In the genomic region with DNA sequence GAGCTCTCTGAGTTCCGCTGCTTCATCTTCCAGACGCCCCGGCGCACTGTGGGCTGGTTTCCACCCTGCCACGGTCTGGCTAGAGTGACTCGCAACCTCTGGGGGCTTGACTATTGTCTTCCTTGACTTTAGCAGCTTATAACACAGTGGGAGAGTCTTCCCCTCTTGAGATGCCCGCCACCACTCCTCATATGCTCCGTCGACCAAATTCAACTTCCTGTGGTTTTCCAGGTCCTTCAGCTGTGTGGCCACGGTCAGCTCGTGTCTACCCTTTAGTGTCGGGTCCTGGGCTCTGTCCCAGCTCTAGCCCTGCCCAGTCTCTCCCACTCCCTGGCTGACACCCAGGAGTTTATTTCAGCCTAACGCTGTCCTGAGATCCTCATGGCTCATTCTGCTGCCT, we compare ENCODE assay signal across 11 cellular contexts. TPM values are rescaled to one million over a fixed set of nuclear protein-coding genes. Genes with fewer than 3 reads are reported as not detected.
DNase-seq lines count a peak whose midpoint lies in the region; ATAC-seq and TF ChIP-seq lines count a peak whose summit lies in the region.
"Had no signal": no experiment of that assay in that cellular context is flagged by ENCODE, and none has a peak within 500 bp of the region (broad histone marks: within the 10 kb centered on the region; RNA-seq: fewer than 3 reads in every experiment).

No MANE protein-coding gene starts in this region.

- H3K27ac Mint-ChIP-seq in HFFc6, result no peak overlapping the region
- H3K27ac Mint-ChIP-seq in activated T-cell treated with anti-CD3 and anti-CD28 coated beads, Interleukin-2, amount 50 U/mL, for 72 hours, result no peak overlapping the region
- H3K27ac Mint-ChIP-seq in stimulated activated effector memory CD8-positive, alpha-beta T cell treated with anti-CD3 and anti-CD28 coated beads, Interleukin-12 subunit alpha, Interleukin-12 subunit beta, amount 100 ng/mL, for 72 hours, result peak overlapping the region; percentile 66

- no peak for ATAC-seq in activated T-cell treated with anti-CD3 and anti-CD28 coated beads, Interleukin-2, amount 50 U/mL, for 72 hours (replicated peaks in 1 of 2)
- ATAC-seq in stimulated activated effector memory CD8-positive, alpha-beta T cell treated with anti-CD3 and anti-CD28 coated beads, Interleukin-12 subunit alpha, Interleukin-12 subunit beta, amount 100 ng/mL, for 72 hours, result peak; percentile 50
- no peak for ATAC-seq in HG03520 (IDR thresholded peaks at IDR 0.05; ENCODE audit: unreplicated experiment)
- no peak for ATAC-seq in HG02884 (IDR thresholded peaks at IDR 0.05; ENCODE audit: unreplicated experiment)
- ATAC-seq in HG03135 (IDR thresholded peaks at IDR 0.05; ENCODE audit: unreplicated experiment), result no peak
- ATAC-seq: GM12878 had no signal

- DNase-seq in HFFc6, result no peak
- peak in 1 of 2 donors; percentile 36 for DNase-seq in activated T-cell treated with anti-CD3 and anti-CD28 coated beads, Interleukin-2, amount 50 U/mL, for 72 hours
- DNase-seq in islet precursor cell, result peak; percentile 82
- no peak for DNase-seq in stimulated activated effector memory CD8-positive, alpha-beta T cell treated with anti-CD3 and anti-CD28 coated beads, Interleukin-12 subunit alpha, Interleukin-12 subunit beta, amount 100 ng/mL, for 72 hours (ENCODE audit: low spot score in 2 of 2)
- no peak for DNase-seq in GOT3 (lab: John Stamatoyannopoulos, UW)
- DNase-seq: effector CD8-positive, alpha-beta T cell; stimulated activated CD4-positive, alpha-beta T cell treated with anti-CD3 and anti-CD28 coated beads, Interleukin-2, amount 100 ng/mL, for 48 hours had no signal

- H3K27me3 Mint-ChIP-seq in HFFc6 (ENCODE audit: insufficient read depth), result peaks cover 16% of the 10 kb centered on the region
- H3K27me3 Mint-ChIP-seq in activated T-cell treated with anti-CD3 and anti-CD28 coated beads, Interleukin-2, amount 50 U/mL, for 72 hours (ENCODE audit: low read depth), result peaks cover 24% of the 10 kb centered on the region

- no peaks in the 10 kb centered on the region for H3K9me3 Mint-ChIP-seq in HFFc6
- H3K9me3 Mint-ChIP-seq in activated T-cell treated with anti-CD3 and anti-CD28 coated beads, Interleukin-2, amount 50 U/mL, for 72 hours, result no peaks in the 10 kb centered on the region
- no peaks in the 10 kb centered on the region for H3K9me3 Mint-ChIP-seq in stimulated activated effector memory CD8-positive, alpha-beta T cell treated with anti-CD3 and anti-CD28 coated beads, Interleukin-12 subunit alpha, Interleukin-12 subunit beta, amount 100 ng/mL, for 72 hours

- peaks cover 33% of the 10 kb centered on the region for H3K4me1 Mint-ChIP-seq in HFFc6 (ENCODE audit: low read depth)
- peaks cover 72% of the 10 kb centered on the region for H3K4me1 Mint-ChIP-seq in activated T-cell treated with anti-CD3 and anti-CD28 coated beads, Interleukin-2, amount 50 U/mL, for 72 hours (ENCODE audit: low read depth)
- H3K4me1 Mint-ChIP-seq in stimulated activated effector memory CD8-positive, alpha-beta T cell treated with anti-CD3 and anti-CD28 coated beads, Interleukin-12 subunit alpha, Interleukin-12 subunit beta, amount 100 ng/mL, for 72 hours, result peaks cover 63% of the 10 kb centered on the region

- no peak for TF ChIP-seq CTCF in HFFc6 (IDR thresholded peaks at IDR 0.05)

- H3K36me3 Mint-ChIP-seq in HFFc6 (ENCODE audit: low read depth), result peaks cover 6% of the 10 kb centered on the region; the same call in 1 of the 2 replicates
- no peaks in the 10 kb centered on the region for H3K36me3 Mint-ChIP-seq in activated T-cell treated with anti-CD3 and anti-CD28 coated beads, Interleukin-2, amount 50 U/mL, for 72 hours (ENCODE audit: insufficient read depth in 2 of 2)
- H3K36me3 Mint-ChIP-seq in stimulated activated effector memory CD8-positive, alpha-beta T cell treated with anti-CD3 and anti-CD28 coated beads, Interleukin-12 subunit alpha, Interleukin-12 subunit beta, amount 100 ng/mL, for 72 hours, result no peaks in the 10 kb centered on the region

- peak overlapping the region; percentile 55 for H3K4me3 Mint-ChIP-seq in HFFc6
- H3K4me3 Mint-ChIP-seq in activated T-cell treated with anti-CD3 and anti-CD28 coated beads, Interleukin-2, amount 50 U/mL, for 72 hours, result peak overlapping the region; percentile 34 to 58
- H3K4me3 Mint-ChIP-seq in stimulated activated effector memory CD8-positive, alpha-beta T cell treated with anti-CD3 and anti-CD28 coated beads, Interleukin-12 subunit alpha, Interleukin-12 subunit beta, amount 100 ng/mL, for 72 hours, result peak overlapping the region; percentile 52

RNA-seq across cellular contexts. Expression of gene NCS1, which starts 28.2 kb away (rescaled TPM):
- total RNA-seq in HFFc6 (2021; fragmentation: NEBNext Ultra II Directional; extraction: Animal tissue kit (Norgen Biotek cat#: 25700)), result 100 to 1,000 TPM in 4 of 6 experiments, 10 to 100 TPM in 2; 96.5 to 108 (median 104) TPM
- 10 to 100 TPM; 18.7 to 28.1 TPM for total RNA-seq in activated T-cell treated with anti-CD3 and anti-CD28 coated beads, Interleukin-2, amount 50 U/mL, for 72 hours
